In genomic region chrX:126456136-126456535, GRCh38 we compare ENCODE assay signal across 28 cellular contexts.
"Had no signal": no experiment of that assay in that cellular context is flagged by ENCODE, and none has a peak within 500 bp of the region (broad histone marks: within the 10 kb centered on the region; RNA-seq: fewer than 3 reads in every experiment).

No MANE protein-coding gene starts in this region.

- H3K4me2 ChIP-seq: hepatocyte had no signal

- H3K36me3 Mint-ChIP-seq: naive B cell; natural killer cell; stimulated activated naive B cell treated with anti-CD40 and anti-IgM and Interleukin-4, amounts not matched to agents 10 μg/mL and 1 μg/mL and 100 μg/mL, for 72 hours had no signal

- H3K27me3 Mint-ChIP-seq: naive B cell; progenitor cell of endocrine pancreas; stimulated activated naive B cell treated with anti-CD40 and anti-IgM and Interleukin-4, amounts not matched to agents 10 μg/mL and 1 μg/mL and 100 μg/mL, for 72 hours had no signal

- H3K4me3 Mint-ChIP-seq: mesothelial cell of epicardium; naive B cell; natural killer cell; nephron progenitor cell; stimulated activated naive B cell treated with anti-CD40 and anti-IgM and Interleukin-4, amounts not matched to agents 10 μg/mL and 1 μg/mL and 100 μg/mL, for 72 hours had no signal

- H2AFZ ChIP-seq: hepatocyte had no signal

- H3K4me3 ChIP-seq: hepatocyte, left lung, lower lobe of right lung, ovary, right atrium auricular region, right lobe of liver, skin epidermis, stomach, testis, thyroid gland, transverse colon, upper lobe of left lung, vagina had no signal

- DNase-seq: kidney; left colon; left lung; lower lobe of right lung; mammary epithelial cell; mesenchymal stem cell; naive B cell; natural killer cell; nephron progenitor cell; ovary; right lobe of liver; stimulated activated CD4-positive, alpha-beta T cell treated with anti-CD3 and anti-CD28 coated beads, Interleukin-12 subunit alpha, Interleukin-12 subunit beta, amount 100 ng/mL, for 4 hours; stimulated activated CD4-positive, alpha-beta T cell treated with anti-CD3 and anti-CD28 coated beads, Interleukin-15, amount 100 ng/mL, for 24 hours; stimulated activated CD4-positive, alpha-beta T cell treated with anti-CD3 and anti-CD28 coated beads, Interleukin-2, amount 100 ng/mL, for 24 hours; stimulated activated CD4-positive, alpha-beta T cell treated with anti-CD3 and anti-CD28 coated beads, Interleukin-4, amount 100 ng/mL, for 1 hour; stimulated activated naive B cell treated with anti-CD40 and anti-IgM and Interleukin-4, amounts not matched to agents 10 μg/mL and 1 μg/mL and 100 μg/mL, for 72 hours; stimulated activated naive CD8-positive, alpha-beta T cell treated with anti-CD3 and anti-CD28 coated beads, Interleukin-15, Interleukin-2, amounts not matched to agents 100 U/mL and 50 U/mL, for 24 hours; stomach; testis; thyroid gland; transverse colon; upper lobe of left lung had no signal

- H3K27me3 ChIP-seq: hepatocyte, left lung, ovary, right atrium auricular region, right lobe of liver, stomach, testis, thyroid gland, transverse colon, upper lobe of left lung, vagina had no signal

- H3K36me3 ChIP-seq: left lung, lower lobe of right lung, ovary, right atrium auricular region, right lobe of liver, stomach, thyroid gland, transverse colon, upper lobe of left lung, vagina had no signal

- H3K4me1 ChIP-seq: left lung, lower lobe of right lung, right atrium auricular region, right lobe of liver, stomach, testis, thyroid gland, transverse colon, upper lobe of left lung, vagina had no signal

- H3K27ac Mint-ChIP-seq: mesothelial cell of epicardium; naive B cell; natural killer cell; nephron progenitor cell; progenitor cell of endocrine pancreas; stimulated activated naive B cell treated with anti-CD40 and anti-IgM and Interleukin-4, amounts not matched to agents 10 μg/mL and 1 μg/mL and 100 μg/mL, for 72 hours had no signal

- H3K79me2 ChIP-seq: hepatocyte had no signal

- H3K9me3 ChIP-seq: left lung, lower lobe of right lung, ovary, right atrium auricular region, right lobe of liver, testis, thyroid gland, transverse colon, upper lobe of left lung, vagina had no signal

- H3K27ac ChIP-seq: hepatocyte, left lung, lower lobe of right lung, ovary, right atrium auricular region, right lobe of liver, skin epidermis, stomach, testis, thyroid gland, transverse colon, upper lobe of left lung, vagina had no signal

- H3K4me1 Mint-ChIP-seq: mesothelial cell of epicardium; naive B cell; natural killer cell; stimulated activated naive B cell treated with anti-CD40 and anti-IgM and Interleukin-4, amounts not matched to agents 10 μg/mL and 1 μg/mL and 100 μg/mL, for 72 hours had no signal
